ENCODE assay signal across 9 cellular contexts in genomic region chr11:45179686-45180085, GRCh38. TPM values are rescaled to one million over a fixed set of nuclear protein-coding genes. Genes with fewer than 3 reads are reported as not detected.
DNase-seq lines count a peak whose midpoint lies in the region; ATAC-seq and TF ChIP-seq lines count a peak whose summit lies in the region.
"Had no signal": no experiment of that assay in that cellular context is flagged by ENCODE, and none has a peak within 500 bp of the region (broad histone marks: within the 10 kb centered on the region; RNA-seq: fewer than 3 reads in every experiment).

No MANE protein-coding gene starts in this region.

- H3K4me1 Mint-ChIP-seq in T-helper 17 cell (peaks cover 25% of the 10 kb centered on the region), glutamatergic neuron (ENCODE audit: low read depth, unreplicated experiment) (peaks cover 2% of the 10 kb centered on the region)

- H3K27ac Mint-ChIP-seq in T-helper 17 cell (no peak overlapping the region), glutamatergic neuron (ENCODE audit: unreplicated experiment) (no peak overlapping the region)

- H3K9me3 ChIP-seq in T-helper 17 cell (ENCODE audit: control insufficient read depth, low read length, poor library complexity, severe bottlenecking) (no peaks in the 10 kb centered on the region), gastrocnemius medialis (no peaks in the 10 kb centered on the region)
- H3K9me3 ChIP-seq: neutrophil had no signal

- H3K27me3 Mint-ChIP-seq in T-helper 17 cell (peaks cover 37% of the 10 kb centered on the region), glutamatergic neuron (ENCODE audit: unreplicated experiment) (peaks cover 10% of the 10 kb centered on the region)

- in situ Hi-C loops in gastrocnemius medialis (cut with MboI; ENCODE audit: low sequenced_read_pairs in 4 of 4): no loop called here

- H3K4me3 Mint-ChIP-seq in T-helper 17 cell (peak overlapping the region; percentile 86), glutamatergic neuron (ENCODE audit: unreplicated experiment) (peak overlapping the region; percentile 89)

- DNase-seq in H7: no peak
- DNase-seq in T-helper 17 cell: no peak
- DNase-seq in glutamatergic neuron: no peak
- DNase-seq in gastrocnemius medialis: no peak
- no peak for DNase-seq in NCI-H345 treated with DMSO at 0.1 percent for 48 hours (lab: John Stamatoyannopoulos, UW; ENCODE audit: unreplicated experiment)
- DNase-seq in left lobe of liver (ENCODE audit: low spot score): no peak
- DNase-seq in ecto neural progenitor cell (ENCODE audit: low spot score): no peak

- peak overlapping the region; percentile 70 to 84 (median 74) for H3K27ac ChIP-seq in gastrocnemius medialis
- H3K27ac ChIP-seq: neutrophil had no signal

- H3K27me3 ChIP-seq in H7 (ENCODE audit: control insufficient read depth, insufficient read depth, low read length) (peaks cover 5% of the 10 kb centered on the region), gastrocnemius medialis (no peaks in the 10 kb centered on the region)

- TF ChIP-seq CTCF in glutamatergic neuron (IDR thresholded peaks at IDR 0.05; ENCODE audit: partially characterized antibody, unreplicated experiment) (no peak), gastrocnemius medialis (IDR thresholded peaks at IDR 0.05 in 4 of 5, conservative IDR thresholded peaks at IDR 0.05 in 1 of 5) (no peak)

- H3K9me3 Mint-ChIP-seq in glutamatergic neuron (ENCODE audit: unreplicated experiment): peaks cover 4% of the 10 kb centered on the region

- H3K36me3 ChIP-seq in H7 (replicated peaks; ENCODE audit: control insufficient read depth, insufficient read depth, low read length): no peaks in the 10 kb centered on the region
- peaks cover 0 to 8% of the 10 kb centered on the region in 2 donors for H3K36me3 ChIP-seq in gastrocnemius medialis
- H3K36me3 ChIP-seq: neutrophil had no signal

- peaks cover 10 to 16% of the 10 kb centered on the region in 2 donors for H3K4me1 ChIP-seq in gastrocnemius medialis

- intact Hi-C loops in gastrocnemius medialis (cut with DNase I; ENCODE audit: low total_unique reads): loop anchor here (1.0 to 10.0 kb wide), 4 partner anchors 31 to 155 kb away; no protein-coding TSS in a partner anchor

- peak overlapping the region; percentile 57 for H3K4me3 ChIP-seq in H7 (ENCODE audit: insufficient read depth, low read depth, low read length)
- H3K4me3 ChIP-seq in gastrocnemius medialis: peak overlapping the region; percentile 46 to 58 (median 53)

- ATAC-seq in T-helper 17 cell: no peak
- ATAC-seq in gastrocnemius medialis: no peak
- no peak for ATAC-seq in left lobe of liver
- no peak for ATAC-seq in HG03432 (IDR thresholded peaks at IDR 0.05; ENCODE audit: unreplicated experiment)

- H3K36me3 Mint-ChIP-seq in T-helper 17 cell (ENCODE audit: low read depth) (peaks cover 13% of the 10 kb centered on the region), glutamatergic neuron (ENCODE audit: unreplicated experiment) (no peaks in the 10 kb centered on the region)

- TF ChIP-seq POLR2A in gastrocnemius medialis (IDR thresholded peaks at IDR 0.05): no peak

RNA-seq across cellular contexts. Expression of gene PRDM11, which starts 33.2 kb away (rescaled TPM):
- 2.0 and 2.6 TPM in 2 replicates for total RNA-seq in H7 (2014; rRNA removed; shearing (Covaris generic))
- 1 to 10 TPM; 4.6 to 6.5 TPM for total RNA-seq in T-helper 17 cell
- 7.5 TPM for total RNA-seq in glutamatergic neuron (ENCODE audit: unreplicated experiment)
- 10 to 100 TPM in 2 of 4 donors, 1 to 10 TPM in 2; 5.0 to 15.4 (median 9.5) TPM for total RNA-seq in gastrocnemius medialis
- total RNA-seq in left lobe of liver: 3.5 TPM
